ENCODE assay signal across 8 cellular contexts in the genomic region with DNA sequence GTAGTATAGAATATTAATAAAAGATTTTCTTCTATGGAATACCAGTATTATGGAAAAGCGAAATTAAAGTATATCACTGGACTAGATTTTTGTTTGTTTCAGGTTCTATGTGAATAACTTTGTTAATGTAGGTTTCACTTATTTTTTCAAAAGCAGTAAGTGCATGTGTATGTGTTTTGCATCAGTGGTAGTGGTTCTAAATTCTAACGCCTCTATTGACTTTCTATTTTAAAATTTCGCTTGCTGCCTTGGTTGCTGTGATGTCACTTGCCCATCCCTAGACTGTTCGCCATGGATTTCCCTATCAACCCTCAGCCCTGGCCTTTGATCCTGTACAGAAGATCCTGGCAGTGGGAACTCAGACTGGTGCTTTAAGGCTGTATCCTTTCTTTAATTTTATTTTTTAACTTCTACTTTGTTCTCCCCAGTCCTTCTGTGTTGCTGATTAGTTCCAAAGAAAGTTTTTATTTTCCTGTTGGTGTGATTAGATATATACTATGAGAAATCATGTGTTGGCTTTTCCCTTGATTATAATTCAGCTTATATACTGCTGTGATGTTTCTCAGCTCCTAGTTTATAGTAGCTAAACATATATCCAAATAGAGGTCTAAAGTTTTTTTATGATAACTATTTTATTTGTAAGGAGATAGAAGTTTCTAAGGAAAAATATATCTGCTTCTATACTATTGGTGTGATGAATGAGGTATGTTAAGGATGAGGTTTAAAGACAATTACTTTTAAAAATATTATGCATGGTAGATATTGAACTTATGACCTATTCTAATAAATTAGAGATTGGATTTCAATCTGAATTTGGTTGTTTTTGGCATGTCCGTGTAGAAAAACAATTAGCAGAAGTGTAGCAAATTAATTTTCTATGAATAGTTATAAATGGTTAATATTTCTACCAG. TPM values are rescaled to one million over a fixed set of nuclear protein-coding genes. Genes with fewer than 3 reads are reported as not detected.
DNase-seq lines count a peak whose midpoint lies in the region; ATAC-seq, FAIRE-seq and TF ChIP-seq lines count a peak whose summit lies in the region.

No MANE protein-coding gene starts in this region.

- peaks cover 22 to 32% (median 23%) of the 10 kb centered on the region in 3 donors for H3K4me1 Mint-ChIP-seq in naive B cell

- no peak for TF ChIP-seq CTCF in bronchial epithelial cell (IDR thresholded peaks at IDR 0.05; ENCODE audit: insufficient read depth, low read length, severe bottlenecking)

- no peaks in the 10 kb centered on the region for H3K27me3 ChIP-seq in bronchial epithelial cell (ENCODE audit: control insufficient read depth, insufficient read depth, low read length)

- no peaks in the 10 kb centered on the region for H3K36me3 Mint-ChIP-seq in naive B cell

- H3K27ac Mint-ChIP-seq in naive B cell: peak overlapping the region in 2 of 6 donors; percentile 15 to 68

- no peak for FAIRE-seq in bronchial epithelial cell (lab: Jason Lieb, UNC)

- H3K4me3 ChIP-seq in bronchial epithelial cell (ENCODE audit: low read depth, low read length): peak overlapping the region; percentile 94

- no peaks in the 10 kb centered on the region for H3K36me3 ChIP-seq in bronchial epithelial cell (ENCODE audit: control insufficient read depth, insufficient read depth, low read length)

- no peak for ATAC-seq in naive B cell (ENCODE audit: low read depth in 2 of 2)

- no peaks in the 10 kb centered on the region for H3K27me3 Mint-ChIP-seq in naive B cell

- DNase-seq in NCI-H1417 (lab: John Stamatoyannopoulos, UW) (peak in 2 of 3 experiments; percentile 44 to 73), NCI-H1417 treated with DMSO at 0.1 percent for 48 hours (lab: John Stamatoyannopoulos, UW) (no peak), NCI-H460 (ENCODE audit: extremely low read depth, low read depth) (peak; percentile 48), bronchial epithelial cell (ENCODE audit: low read depth) (no peak), naive B cell (no peak), KBM-7 (no peak), AG20443 (ENCODE audit: low spot score) (no peak)
- DNase-seq in activated CD4-positive, alpha-beta T cell treated with anti-CD3 and anti-CD28 coated beads, Interleukin-2, amount 50 U/mL, for 48 hours: no peak

- H3K4me3 Mint-ChIP-seq in naive B cell: peak overlapping the region; percentile 26 to 98 (median 72)

- no peaks in the 10 kb centered on the region for H3K9me3 Mint-ChIP-seq in naive B cell

- in situ Hi-C loops in KBM-7 (cut with MboI; ENCODE audit: low pct_unique_long_range_greater_than_20kb, low sequenced_read_pairs): no loop called here

RNA-seq across cellular contexts. Expression of a gene that starts 1.7 kb away (rescaled TPM):
- total RNA-seq in NCI-H460 (2014; rRNA removed; shearing (Covaris generic)): 15.3 and 22.5 TPM in 2 replicates
- 11.0 and 19.9 TPM in 2 replicates for polyA plus RNA-seq in NCI-H460 (2014; cell fraction: nucleus; rRNA removed)
- 19.2 and 31.7 TPM in 2 replicates for total RNA-seq in bronchial epithelial cell
- 1 to 10 TPM; 2.2 to 5.0 (median 2.9) TPM for polyA plus RNA-seq in naive B cell (ENCODE audit: low read depth in 6 of 6)

Comparison
In these comparisons a context has a peak if more than half of its experiments do, and no peak if none do; other contexts are left out.
1. DNase-seq: peak in NCI-H1417 (2 of 3) and NCI-H460 (single experiment); none in NCI-H1417 treated with DMSO at 0.1 percent for 48 hours (single experiment), bronchial epithelial cell (single experiment), naive B cell (single experiment), KBM-7 (single experiment), activated CD4-positive, alpha-beta T cell treated with anti-CD3 and anti-CD28 coated beads, Interleukin-2, amount 50 U/mL, for 48 hours (0 of 2) and AG20443 (single experiment).